Comparison of ENCODE assay signal across 1 cellular context in the genomic region with DNA sequence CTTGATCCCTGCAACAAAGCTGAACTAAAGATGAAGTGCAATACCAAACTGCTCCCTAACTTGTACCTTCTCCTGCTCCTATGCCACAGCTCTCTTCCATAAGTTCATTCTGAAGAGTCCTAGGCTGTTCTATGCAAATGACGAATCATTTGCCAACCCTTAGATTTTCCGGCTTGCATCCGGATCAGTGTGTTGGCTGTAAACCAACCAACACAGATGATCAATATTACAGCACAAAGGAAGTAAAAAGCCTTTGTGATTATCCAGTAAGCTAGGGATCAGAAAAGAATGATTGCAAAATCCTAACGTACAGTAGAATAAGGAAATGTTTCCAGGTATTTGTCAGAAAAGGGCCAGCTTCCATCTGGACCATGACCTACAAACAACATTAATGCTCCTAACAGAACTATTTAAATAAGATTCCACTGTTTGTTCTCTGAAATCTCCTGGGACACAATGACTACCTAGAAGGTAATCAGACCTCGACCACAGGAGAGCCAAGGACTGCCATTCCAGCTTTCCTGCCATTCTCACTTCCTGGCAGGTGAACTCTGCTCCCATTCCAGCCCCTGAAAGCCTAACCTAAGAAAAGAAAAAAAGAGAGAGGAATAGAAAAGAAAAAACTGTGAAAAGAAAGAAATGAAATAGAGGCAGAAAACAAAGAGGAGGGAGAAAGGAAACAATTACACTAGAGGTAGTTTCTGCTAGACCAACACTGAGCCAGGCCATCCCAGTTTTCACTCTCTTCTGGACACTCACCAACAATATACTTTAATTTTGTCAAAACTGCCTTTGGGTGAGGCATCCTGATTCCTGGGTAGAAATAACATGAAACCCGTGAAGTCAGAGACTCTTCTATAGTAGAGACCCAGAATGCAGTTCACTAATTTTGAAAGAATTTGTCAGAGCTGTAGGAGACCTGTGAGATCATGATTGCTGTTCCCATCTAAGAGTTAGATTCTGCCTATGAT.
TF ChIP-seq lines count a peak whose summit lies in the region.

No MANE protein-coding gene starts in this region.

TF ChIP-seq in A549, 52 proteins besides CTCF, POLR2A, EP300 and RAD21:
- TF ChIP-seq JUNB (IDR thresholded peaks at IDR 0.05) (no peak), JUN (IDR thresholded peaks at IDR 0.05) (no peak), POLR2AphosphoS2 (conservative IDR thresholded peaks at IDR 0.05; ENCODE audit: low read length) (no peak), BHLHE40 (IDR thresholded peaks at IDR 0.05; ENCODE audit: low read depth, low read length) (no peak), HOXA7 (CRISPR knock-in tag; IDR thresholded peaks at IDR 0.05) (no peak), KDM1A (IDR thresholded peaks at IDR 0.05; ENCODE audit: low read depth) (no peak), FOXS1 (CRISPR knock-in tag; IDR thresholded peaks at IDR 0.05) (no peak), CHD4 (IDR thresholded peaks at IDR 0.05; ENCODE audit: borderline replicate concordance) (no peak), NFE2L2 (conservative IDR thresholded peaks at IDR 0.05; ENCODE audit: low read length) (no peak), GATA3 (IDR thresholded peaks at IDR 0.05; ENCODE audit: borderline replicate concordance) (no peak), EHF (CRISPR knock-in tag; IDR thresholded peaks at IDR 0.05) (no peak)
- TF ChIP-seq, protein P1, sequence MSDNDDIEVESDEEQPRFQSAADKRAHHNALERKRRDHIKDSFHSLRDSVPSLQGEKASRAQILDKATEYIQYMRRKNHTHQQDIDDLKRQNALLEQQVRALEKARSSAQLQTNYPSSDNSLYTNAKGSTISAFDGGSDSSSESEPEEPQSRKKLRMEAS (IDR thresholded peaks at IDR 0.05) = no peak
- TF ChIP-seq, protein P2, sequence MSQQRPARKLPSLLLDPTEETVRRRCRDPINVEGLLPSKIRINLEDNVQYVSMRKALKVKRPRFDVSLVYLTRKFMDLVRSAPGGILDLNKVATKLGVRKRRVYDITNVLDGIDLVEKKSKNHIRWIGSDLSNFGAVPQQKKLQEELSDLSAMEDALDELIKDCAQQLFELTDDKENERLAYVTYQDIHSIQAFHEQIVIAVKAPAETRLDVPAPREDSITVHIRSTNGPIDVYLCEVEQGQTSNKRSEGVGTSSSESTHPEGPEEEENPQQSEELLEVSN (IDR thresholded peaks at IDR 0.05; ENCODE audit: borderline replicate concordance, low read depth) = no peak
- TF ChIP-seq, protein P3, sequence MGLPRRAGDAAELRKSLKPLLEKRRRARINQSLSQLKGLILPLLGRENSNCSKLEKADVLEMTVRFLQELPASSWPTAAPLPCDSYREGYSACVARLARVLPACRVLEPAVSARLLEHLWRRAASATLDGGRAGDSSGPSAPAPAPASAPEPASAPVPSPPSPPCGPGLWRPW (IDR thresholded peaks at IDR 0.05) = no peak
